In the genomic region with DNA sequence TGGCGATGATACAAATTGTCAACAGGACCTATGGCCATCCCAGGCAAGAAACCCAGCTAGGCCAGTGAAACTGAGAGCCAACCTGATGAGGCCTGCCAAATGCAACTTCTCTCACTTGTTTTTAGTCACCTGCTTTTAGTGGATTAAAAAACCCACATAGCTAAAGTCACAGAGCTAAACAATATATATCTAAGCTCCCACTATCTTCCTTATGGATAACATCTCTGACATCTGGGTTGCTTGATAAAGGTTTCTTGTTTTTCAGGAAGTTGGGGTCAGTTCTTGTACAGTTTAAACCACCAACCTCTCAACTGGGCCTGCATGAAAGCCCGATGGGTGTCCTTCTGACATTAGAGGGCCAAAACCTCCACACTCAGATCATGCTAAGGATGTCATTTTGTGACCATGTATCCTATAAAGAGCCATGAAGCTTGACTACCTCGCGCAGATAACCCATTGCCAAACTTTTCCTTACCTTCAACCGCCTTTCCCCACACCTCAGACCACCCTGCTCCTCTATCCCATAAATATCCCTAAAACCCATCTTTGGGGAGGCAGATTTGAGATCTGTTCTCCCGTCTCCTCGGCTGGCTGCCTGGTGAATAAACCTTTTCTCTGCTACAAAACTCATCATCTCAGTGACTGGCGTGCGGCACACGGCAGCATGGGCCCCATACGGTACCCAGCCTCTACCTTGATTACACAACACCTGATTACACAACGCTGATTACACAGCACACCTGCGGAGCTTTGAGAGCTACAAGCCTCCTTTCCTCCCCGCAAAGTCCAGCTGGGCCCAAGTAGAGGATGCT, we compare ENCODE assay signal across 8 cellular contexts. TPM values are rescaled to one million over a fixed set of nuclear protein-coding genes. Genes with fewer than 3 reads are reported as not detected.
DNase-seq lines count a peak whose midpoint lies in the region; ATAC-seq and TF ChIP-seq lines count a peak whose summit lies in the region.

No MANE protein-coding gene starts in this region.

- no peaks in the 10 kb centered on the region for H3K9me3 Mint-ChIP-seq in activated T-helper 1 cell treated with anti-CD3 and anti-CD28 coated beads, Interleukin-12 subunit alpha, Interleukin-12 subunit beta, Interleukin-2, Interleukin-4 antibody, amounts not matched to agents 30 ng/mL and 10 ng/mL and 1 ng/mL, durations not matched to agents 14 hours and 24 hours and 36 hours
- no peaks in the 10 kb centered on the region for H3K9me3 Mint-ChIP-seq in stimulated activated effector memory CD8-positive, alpha-beta T cell treated with anti-CD3 and anti-CD28 coated beads, Interleukin-12 subunit alpha, Interleukin-12 subunit beta, amount 100 ng/mL, for 72 hours

- no peak for TF ChIP-seq CTCF in hepatocyte (IDR thresholded peaks at IDR 0.05; ENCODE audit: poor library complexity)

- H3K4me1 ChIP-seq in HUES64 (ENCODE audit: insufficient read depth, low read length) (0 out of 2 replicates have a peak, but pooled peaks cover 3% of the 10 kb centered on the region), hepatocyte (ENCODE audit: insufficient read depth) (peaks cover 14% of the 10 kb centered on the region)

- H3K9ac ChIP-seq in HUES64 (ENCODE audit: low read depth, low read length): peak overlapping the region; percentile 52

- H3K4me1 Mint-ChIP-seq in activated T-helper 1 cell treated with anti-CD3 and anti-CD28 coated beads, Interleukin-12 subunit alpha, Interleukin-12 subunit beta, Interleukin-2, Interleukin-4 antibody, amounts not matched to agents 30 ng/mL and 10 ng/mL and 1 ng/mL, durations not matched to agents 14 hours and 24 hours and 36 hours (ENCODE audit: low read depth): peaks cover 22% of the 10 kb centered on the region
- H3K4me1 Mint-ChIP-seq in stimulated activated effector memory CD8-positive, alpha-beta T cell treated with anti-CD3 and anti-CD28 coated beads, Interleukin-12 subunit alpha, Interleukin-12 subunit beta, amount 100 ng/mL, for 72 hours: peaks cover 35% of the 10 kb centered on the region

- peak overlapping the region; percentile 97 for H2AFZ ChIP-seq in hepatocyte

- no peaks in the 10 kb centered on the region for H3K9me2 ChIP-seq in hepatocyte (replicated peaks; ENCODE audit: insufficient read depth)

- H3K27me3 Mint-ChIP-seq in activated T-helper 1 cell treated with anti-CD3 and anti-CD28 coated beads, Interleukin-12 subunit alpha, Interleukin-12 subunit beta, Interleukin-2, Interleukin-4 antibody, amounts not matched to agents 30 ng/mL and 10 ng/mL and 1 ng/mL, durations not matched to agents 14 hours and 24 hours and 36 hours (ENCODE audit: insufficient read depth): no peaks in the 10 kb centered on the region

- no peaks in the 10 kb centered on the region for H3K36me3 ChIP-seq in HUES64 (ENCODE audit: insufficient read depth, low read length)
- H3K36me3 ChIP-seq in hepatocyte (replicated peaks; ENCODE audit: insufficient read depth, low read depth): no peaks in the 10 kb centered on the region

- peaks cover 40% of the 10 kb centered on the region for H3K79me2 ChIP-seq in hepatocyte

- 77% methylated on average over 14 of the region's 14 CpGs for WGBS in HUES64
- WGBS in hepatocyte (ENCODE audit: low lambda C conversion rate, missing lambda C conversion rate): 71% methylated on average over 14 of the region's 14 CpGs

- H3K4me3 ChIP-seq in HUES64 (ENCODE audit: low read length) (peak overlapping the region; percentile 99), hepatocyte (peak overlapping the region; percentile 22)

- DNase-seq in NCI-H1092 (lab: John Stamatoyannopoulos, UW): peak; percentile 51
- DNase-seq in NCI-H1092 treated with DMSO at 0.1 percent for 48 hours (lab: John Stamatoyannopoulos, UW): no peak
- no peak for DNase-seq in activated T-helper 1 cell treated with anti-CD3 and anti-CD28 coated beads, Interleukin-12 subunit alpha, Interleukin-12 subunit beta, Interleukin-2, Interleukin-4 antibody, amounts not matched to agents 30 ng/mL and 10 ng/mL and 1 ng/mL, durations not matched to agents 14 hours and 24 hours and 36 hours (ENCODE audit: low spot score)
- peak; percentile 38 for DNase-seq in hepatocyte (ENCODE audit: low spot score)
- no peak for DNase-seq in stimulated activated effector memory CD8-positive, alpha-beta T cell treated with anti-CD3 and anti-CD28 coated beads, Interleukin-12 subunit alpha, Interleukin-12 subunit beta, amount 100 ng/mL, for 72 hours (ENCODE audit: low spot score in 2 of 2)
- no peak for DNase-seq in SKM-1 treated with dmso at 0.1 percent for 144 hours (lab: John Stamatoyannopoulos, UW; ENCODE audit: unreplicated experiment)
- no peak for DNase-seq in islet precursor cell

- peak overlapping the region; percentile 9; the same call in 1 of the 2 replicates for H3K27ac ChIP-seq in HUES64 (ENCODE audit: low read depth, low read length)
- peak overlapping the region; percentile 97 for H3K27ac ChIP-seq in hepatocyte

- ATAC-seq in stimulated activated effector memory CD8-positive, alpha-beta T cell treated with anti-CD3 and anti-CD28 coated beads, Interleukin-12 subunit alpha, Interleukin-12 subunit beta, amount 100 ng/mL, for 72 hours: no peak

- peaks cover 9% of the 10 kb centered on the region for H3K36me3 Mint-ChIP-seq in activated T-helper 1 cell treated with anti-CD3 and anti-CD28 coated beads, Interleukin-12 subunit alpha, Interleukin-12 subunit beta, Interleukin-2, Interleukin-4 antibody, amounts not matched to agents 30 ng/mL and 10 ng/mL and 1 ng/mL, durations not matched to agents 14 hours and 24 hours and 36 hours (ENCODE audit: low read depth)
- peaks cover 17% of the 10 kb centered on the region for H3K36me3 Mint-ChIP-seq in stimulated activated effector memory CD8-positive, alpha-beta T cell treated with anti-CD3 and anti-CD28 coated beads, Interleukin-12 subunit alpha, Interleukin-12 subunit beta, amount 100 ng/mL, for 72 hours

- H3K4me3 Mint-ChIP-seq in activated T-helper 1 cell treated with anti-CD3 and anti-CD28 coated beads, Interleukin-12 subunit alpha, Interleukin-12 subunit beta, Interleukin-2, Interleukin-4 antibody, amounts not matched to agents 30 ng/mL and 10 ng/mL and 1 ng/mL, durations not matched to agents 14 hours and 24 hours and 36 hours: peak overlapping the region; percentile 97
- peak overlapping the region; percentile 95 for H3K4me3 Mint-ChIP-seq in stimulated activated effector memory CD8-positive, alpha-beta T cell treated with anti-CD3 and anti-CD28 coated beads, Interleukin-12 subunit alpha, Interleukin-12 subunit beta, amount 100 ng/mL, for 72 hours

- H3K27ac Mint-ChIP-seq in activated T-helper 1 cell treated with anti-CD3 and anti-CD28 coated beads, Interleukin-12 subunit alpha, Interleukin-12 subunit beta, Interleukin-2, Interleukin-4 antibody, amounts not matched to agents 30 ng/mL and 10 ng/mL and 1 ng/mL, durations not matched to agents 14 hours and 24 hours and 36 hours: peak overlapping the region; percentile 77
- peak overlapping the region; percentile 96 for H3K27ac Mint-ChIP-seq in stimulated activated effector memory CD8-positive, alpha-beta T cell treated with anti-CD3 and anti-CD28 coated beads, Interleukin-12 subunit alpha, Interleukin-12 subunit beta, amount 100 ng/mL, for 72 hours

- intact Hi-C loops in activated T-helper 1 cell treated with anti-CD3 and anti-CD28 coated beads, Interleukin-12 subunit alpha, Interleukin-12 subunit beta, Interleukin-2, Interleukin-4 antibody, amounts not matched to agents 30 ng/mL and 10 ng/mL and 1 ng/mL, durations not matched to agents 14 hours and 24 hours and 36 hours (cut with micrococcal nuclease): loop anchor here (1.0 to 10.0 kb wide), 9 partner anchors 103 to 1344 kb away; partner anchors contain the start of genes AKR1B1, CNOT4, CYREN and MTPN

- H3K27me3 ChIP-seq in HUES64 (ENCODE audit: insufficient read depth, low read length) (no peaks in the 10 kb centered on the region), hepatocyte (no peaks in the 10 kb centered on the region)

- H4K20me1 ChIP-seq in hepatocyte (ENCODE audit: insufficient read depth, poor library complexity, severe bottlenecking): no peaks in the 10 kb centered on the region

- peak overlapping the region; percentile 86 for H3K4me2 ChIP-seq in hepatocyte

- H3K9me3 ChIP-seq in HUES64 (ENCODE audit: insufficient read depth, low read depth, low read length): no peaks in the 10 kb centered on the region
- no peaks in the 10 kb centered on the region for H3K9me3 ChIP-seq in hepatocyte (ENCODE audit: low read depth)

RNA-seq across cellular contexts. Expression of gene STMP1, which starts 0.8 kb away (rescaled TPM):
- 43.8 TPM for polyA plus RNA-seq in HUES64 (2013, experiment 1 of 2)
- polyA plus RNA-seq in HUES64 (2013, experiment 2 of 2): 51.0 TPM
- total RNA-seq in activated T-helper 1 cell treated with anti-CD3 and anti-CD28 coated beads, Interleukin-12 subunit alpha, Interleukin-12 subunit beta, Interleukin-2, Interleukin-4 antibody, amounts not matched to agents 30 ng/mL and 10 ng/mL and 1 ng/mL, durations not matched to agents 14 hours and 24 hours and 36 hours: 22.7 and 24.7 TPM in 2 replicates
- 28.1 and 29.1 TPM in 2 replicates for total RNA-seq in hepatocyte
- 73.6 and 74.8 TPM in 2 replicates for polyA plus RNA-seq in hepatocyte

Comparison
In these comparisons a context has a peak if more than half of its experiments do, and no peak if none do; other contexts are left out.
1. DNase-seq: peak in NCI-H1092 (single experiment) and hepatocyte (single experiment); none in NCI-H1092 treated with DMSO at 0.1 percent for 48 hours (single experiment), activated T-helper 1 cell treated with anti-CD3 and anti-CD28 coated beads, Interleukin-12 subunit alpha, Interleukin-12 subunit beta, Interleukin-2, Interleukin-4 antibody, amounts not matched to agents 30 ng/mL and 10 ng/mL and 1 ng/mL, durations not matched to agents 14 hours and 24 hours and 36 hours (single experiment), stimulated activated effector memory CD8-positive, alpha-beta T cell treated with anti-CD3 and anti-CD28 coated beads, Interleukin-12 subunit alpha, Interleukin-12 subunit beta, amount 100 ng/mL, for 72 hours (0 of 2), SKM-1 treated with dmso at 0.1 percent for 144 hours (single experiment) and islet precursor cell (single experiment).